8 cellular contexts compared by ENCODE assay signal in genomic region chr17:50198026-50198669, GRCh38. TPM values are rescaled to one million over a fixed set of nuclear protein-coding genes. Genes with fewer than 3 reads are reported as not detected.
A peak's percentile ranks its signal among the peaks of the same experiment; 100 is the strongest.
DNase-seq lines count a peak whose midpoint lies in the region; ATAC-seq, FAIRE-seq and TF ChIP-seq lines count a peak whose summit lies in the region.

No MANE protein-coding gene starts in this region.

- H3K27me3 ChIP-seq in CD8-positive, alpha-beta memory T cell (ENCODE audit: insufficient read depth, low read length, poor library complexity, severe bottlenecking), result peaks cover 25% of the 10 kb centered on the region
- peaks cover 4% of the 10 kb centered on the region for H3K27me3 ChIP-seq in hepatocyte
- H3K27me3 ChIP-seq in spleen (replicated peaks in 1 of 7), result peaks cover 0 to 59% (median 28%) of the 10 kb centered on the region in 7 donors

- H3K4me3 Mint-ChIP-seq in CD8-positive, alpha-beta memory T cell, result peak overlapping the region in 3 of 7 donors; percentile 8 to 43 (median 35)
- H3K4me3 Mint-ChIP-seq in activated naive CD8-positive, alpha-beta T cell treated with anti-CD3 and anti-CD28 coated beads, Interleukin-2, amount 10 ng/mL, durations not matched to agents 7 days and 5 days, result no peak overlapping the region

- H3K4me1 Mint-ChIP-seq in CD8-positive, alpha-beta memory T cell, result peaks cover 16 to 29% (median 16%) of the 10 kb centered on the region in 3 donors
- peaks cover 14% of the 10 kb centered on the region for H3K4me1 Mint-ChIP-seq in activated naive CD8-positive, alpha-beta T cell treated with anti-CD3 and anti-CD28 coated beads, Interleukin-2, amount 10 ng/mL, durations not matched to agents 7 days and 5 days

- no peaks in the 10 kb centered on the region for H3K36me3 Mint-ChIP-seq in CD8-positive, alpha-beta memory T cell
- H3K36me3 Mint-ChIP-seq in activated naive CD8-positive, alpha-beta T cell treated with anti-CD3 and anti-CD28 coated beads, Interleukin-2, amount 10 ng/mL, durations not matched to agents 7 days and 5 days, result no peaks in the 10 kb centered on the region

- H2AFZ ChIP-seq in hepatocyte, result no peak overlapping the region

- no peaks in the 10 kb centered on the region for H3K9me2 ChIP-seq in hepatocyte (replicated peaks; ENCODE audit: insufficient read depth)

- ATAC-seq in activated naive CD8-positive, alpha-beta T cell treated with anti-CD3 and anti-CD28 coated beads, Interleukin-2, amount 10 ng/mL, durations not matched to agents 7 days and 5 days (ENCODE audit: low read depth), result no peak
- ATAC-seq in GM18858 (IDR thresholded peaks at IDR 0.05; ENCODE audit: unreplicated experiment) (no peak), GM18867 (IDR thresholded peaks at IDR 0.05; ENCODE audit: unreplicated experiment) (no peak)

- FAIRE-seq in HTR-8/SVneo (lab: Jason Lieb, UNC), result peak; percentile 74

- no peak for TF ChIP-seq POLR2A in spleen (IDR thresholded peaks at IDR 0.05)

- 39% methylated on average over 7 of the region's 7 CpGs for WGBS in hepatocyte (ENCODE audit: low lambda C conversion rate, missing lambda C conversion rate)
- 10 to 23% (median 20%) methylated on average over 7 of the region's 7 CpGs for WGBS in spleen, 5 donors

- no peaks in the 10 kb centered on the region for H3K9me3 ChIP-seq in CD8-positive, alpha-beta memory T cell (ENCODE audit: low read length)
- H3K9me3 ChIP-seq in hepatocyte (ENCODE audit: low read depth) (no peaks in the 10 kb centered on the region), spleen (no peaks in the 10 kb centered on the region)

- POLR2A ChIA-PET in CD8-positive, alpha-beta memory T cell (lab: Charles Lee), result no interaction called here
- POLR2A ChIA-PET in activated naive CD8-positive, alpha-beta T cell treated with anti-CD3 and anti-CD28 coated beads, Interleukin-2, amount 10 ng/mL, durations not matched to agents 7 days and 5 days (lab: Charles Lee), result no interaction called here

- intact Hi-C loops in spleen (cut with DNase I; ENCODE audit: low total_unique reads), result no loop called here

- H4K20me1 ChIP-seq in hepatocyte (ENCODE audit: insufficient read depth, poor library complexity, severe bottlenecking), result peaks cover 48% of the 10 kb centered on the region

- peaks cover 17% of the 10 kb centered on the region for H3K4me1 ChIP-seq in CD8-positive, alpha-beta memory T cell (ENCODE audit: insufficient read depth, low read length)
- peaks cover 27% of the 10 kb centered on the region for H3K4me1 ChIP-seq in hepatocyte (ENCODE audit: insufficient read depth)
- H3K4me1 ChIP-seq in spleen, result peaks cover 0 to 44% (median 30%) of the 10 kb centered on the region in 6 donors

- H3K4me3 ChIP-seq in CD8-positive, alpha-beta memory T cell (ENCODE audit: low read length), result no peak overlapping the region
- H3K4me3 ChIP-seq in hepatocyte (no peak overlapping the region), spleen (no peak overlapping the region)

- no peak overlapping the region for H3K27ac ChIP-seq in CD8-positive, alpha-beta memory T cell (ENCODE audit: low read depth, low read length)
- H3K27ac ChIP-seq in hepatocyte (peak overlapping the region; percentile 88), spleen (peak overlapping the region in 1 of 8 donors; percentile 3)

- no peaks in the 10 kb centered on the region for H3K36me3 ChIP-seq in CD8-positive, alpha-beta memory T cell (ENCODE audit: insufficient read depth, low read length)
- H3K36me3 ChIP-seq in hepatocyte (replicated peaks; ENCODE audit: insufficient read depth, low read depth), result no peaks in the 10 kb centered on the region
- H3K36me3 ChIP-seq in spleen, result peaks cover 0 to 50% (median 0%) of the 10 kb centered on the region in 6 donors

- CTCF ChIA-PET in CD8-positive, alpha-beta memory T cell (lab: Charles Lee), result interaction anchor here (1.0 to 1.1 kb wide), 4 partner anchors 15 to 37 kb away, joined by 3 to 5 read pairs (median 4); no protein-coding TSS in a partner anchor

- peak in 4 of 5 donors; percentile 19 to 69 (median 36) for DNase-seq in CD8-positive, alpha-beta memory T cell
- DNase-seq in HTR-8/SVneo (ENCODE audit: insufficient read length, low spot score) (no peak), SK-N-DZ (ENCODE audit: low spot score) (peak; percentile 68), hepatocyte (ENCODE audit: low spot score) (peak; percentile 84), spleen (no peak)
- DNase-seq in activated naive CD8-positive, alpha-beta T cell treated with anti-CD3 and anti-CD28 coated beads, Interleukin-2, amount 10 ng/mL, durations not matched to agents 7 days and 5 days, result peak; percentile 65

- H3K27me3 Mint-ChIP-seq in CD8-positive, alpha-beta memory T cell, result peaks cover 29 to 34% of the 10 kb centered on the region in 2 donors
- H3K27me3 Mint-ChIP-seq in activated naive CD8-positive, alpha-beta T cell treated with anti-CD3 and anti-CD28 coated beads, Interleukin-2, amount 10 ng/mL, durations not matched to agents 7 days and 5 days, result peaks cover 41% of the 10 kb centered on the region

- TF ChIP-seq CTCF in hepatocyte (IDR thresholded peaks at IDR 0.05; ENCODE audit: poor library complexity) (peak; percentile 65), spleen (IDR thresholded peaks at IDR 0.05 in 8 of 11, conservative IDR thresholded peaks at IDR 0.05 in 3 of 11) (peak in 10 of 11 experiments; percentile 33 to 70 (median 56))

- H3K9me3 Mint-ChIP-seq in CD8-positive, alpha-beta memory T cell, result no peaks in the 10 kb centered on the region
- no peaks in the 10 kb centered on the region for H3K9me3 Mint-ChIP-seq in activated naive CD8-positive, alpha-beta T cell treated with anti-CD3 and anti-CD28 coated beads, Interleukin-2, amount 10 ng/mL, durations not matched to agents 7 days and 5 days

- peak overlapping the region; percentile 70 for H3K4me2 ChIP-seq in hepatocyte

- H3K27ac Mint-ChIP-seq in CD8-positive, alpha-beta memory T cell, result peak overlapping the region in 6 of 8 donors; percentile 49 to 92 (median 72)
- no peak overlapping the region for H3K27ac Mint-ChIP-seq in activated naive CD8-positive, alpha-beta T cell treated with anti-CD3 and anti-CD28 coated beads, Interleukin-2, amount 10 ng/mL, durations not matched to agents 7 days and 5 days

- peaks cover 39% of the 10 kb centered on the region for H3K79me2 ChIP-seq in hepatocyte

RNA-seq across cellular contexts. Expression of gene COL1A1, which starts 3.3 kb away (rescaled TPM):
- total RNA-seq in CD8-positive, alpha-beta memory T cell, result under 1 TPM; 0.39 to 0.42 TPM
- not detected for polyA plus RNA-seq in CD8-positive, alpha-beta memory T cell
- polyA plus RNA-seq in SK-N-DZ (2014; cell fraction: cytosol; rRNA removed), result 1.2 and 1.4 TPM in 2 replicates
- 0.64 and 7.9 TPM in 2 replicates for polyA plus RNA-seq in SK-N-DZ (2014; cell fraction: nucleus; rRNA removed)
- total RNA-seq in activated naive CD8-positive, alpha-beta T cell treated with anti-CD3 and anti-CD28 coated beads, Interleukin-2, amount 10 ng/mL, durations not matched to agents 7 days and 5 days, result under 1 TPM; 0.78 to 0.96 TPM
- total RNA-seq in hepatocyte (351 and 1,063 TPM in 2 replicates), spleen (100 to 1,000 TPM in 2 of 7 donors, 10 to 100 TPM in 4, 1 to 10 TPM in 1; 7.4 to 458 (median 65.4) TPM)
- polyA plus RNA-seq in hepatocyte (5,822 and 6,071 TPM in 2 replicates), spleen (10 to 100 TPM in 2 of 3 donors, 1 to 10 TPM in 1; 7.1 to 24.0 (median 11.3) TPM)

RNA-seq across cellular contexts. Expression of gene SGCA, which starts 32.3 kb away (rescaled TPM):
- total RNA-seq in CD8-positive, alpha-beta memory T cell, result under 1 TPM in 1 of 2 experiments, not detected in 1; 0.31 TPM
- polyA plus RNA-seq in CD8-positive, alpha-beta memory T cell, result not detected
- 5.8 and 7.2 TPM in 2 replicates for polyA plus RNA-seq in SK-N-DZ (2014; cell fraction: cytosol; rRNA removed)
- polyA plus RNA-seq in SK-N-DZ (2014; cell fraction: nucleus; rRNA removed), result 2.3 and 5.0 TPM in 2 replicates
- total RNA-seq in activated naive CD8-positive, alpha-beta T cell treated with anti-CD3 and anti-CD28 coated beads, Interleukin-2, amount 10 ng/mL, durations not matched to agents 7 days and 5 days, result not detected
- 0.37 TPM in 1 of 2 replicates, not detected in the other for total RNA-seq in hepatocyte
- 0.83 and 2.2 TPM in 2 replicates for polyA plus RNA-seq in hepatocyte
- total RNA-seq in spleen, result 1 to 10 TPM in 6 of 7 donors, not detected in 1; 1.2 to 4.7 (median 2.7) TPM
- 1 to 10 TPM; 3.7 to 5.9 (median 5.7) TPM for polyA plus RNA-seq in spleen

RNA-seq across cellular contexts. Expression of gene PPP1R9B, which starts 47.7 kb away (rescaled TPM):
- 10 to 100 TPM; 86.9 to 89.0 TPM for total RNA-seq in CD8-positive, alpha-beta memory T cell
- 1.7 TPM for polyA plus RNA-seq in CD8-positive, alpha-beta memory T cell
- 13.1 and 25.6 TPM in 2 replicates for polyA plus RNA-seq in SK-N-DZ (2014; cell fraction: cytosol; rRNA removed)
- 37.4 and 48.4 TPM in 2 replicates for polyA plus RNA-seq in SK-N-DZ (2014; cell fraction: nucleus; rRNA removed)
- 100 to 1,000 TPM; 114 to 116 TPM for total RNA-seq in activated naive CD8-positive, alpha-beta T cell treated with anti-CD3 and anti-CD28 coated beads, Interleukin-2, amount 10 ng/mL, durations not matched to agents 7 days and 5 days
- total RNA-seq in hepatocyte (22.5 and 26.2 TPM in 2 replicates), spleen (100 to 1,000 TPM in 4 of 7 donors, 10 to 100 TPM in 3; 54.1 to 136 (median 112) TPM)
- polyA plus RNA-seq in hepatocyte (5.1 and 6.7 TPM in 2 replicates), spleen (100 to 1,000 TPM in 1 of 3 donors, 10 to 100 TPM in 2; 30.0 to 105 (median 40.9) TPM)

Comparison
In these comparisons a context has a peak if more than half of its experiments do, and no peak if none do; other contexts are left out.
1. DNase-seq: peak in CD8-positive, alpha-beta memory T cell (4 of 5), SK-N-DZ (single experiment), activated naive CD8-positive, alpha-beta T cell treated with anti-CD3 and anti-CD28 coated beads, Interleukin-2, amount 10 ng/mL, durations not matched to agents 7 days and 5 days (single experiment) and hepatocyte (single experiment); none in HTR-8/SVneo (single experiment) and spleen (single experiment).
2. RNA of gene COL1A1, which starts 3.3 kb away (total RNA-seq): 351 to 1,063 TPM in hepatocyte and 7.4 to 458 TPM in spleen; 0.78 to 0.96 TPM in activated naive CD8-positive, alpha-beta T cell treated with anti-CD3 and anti-CD28 coated beads, Interleukin-2, amount 10 ng/mL, durations not matched to agents 7 days and 5 days and 0.39 to 0.42 TPM in CD8-positive, alpha-beta memory T cell; every median in the first group is over 4 times any median in the second.